Comparison of ENCODE assay signal across 20 cellular contexts in the genomic region with DNA sequence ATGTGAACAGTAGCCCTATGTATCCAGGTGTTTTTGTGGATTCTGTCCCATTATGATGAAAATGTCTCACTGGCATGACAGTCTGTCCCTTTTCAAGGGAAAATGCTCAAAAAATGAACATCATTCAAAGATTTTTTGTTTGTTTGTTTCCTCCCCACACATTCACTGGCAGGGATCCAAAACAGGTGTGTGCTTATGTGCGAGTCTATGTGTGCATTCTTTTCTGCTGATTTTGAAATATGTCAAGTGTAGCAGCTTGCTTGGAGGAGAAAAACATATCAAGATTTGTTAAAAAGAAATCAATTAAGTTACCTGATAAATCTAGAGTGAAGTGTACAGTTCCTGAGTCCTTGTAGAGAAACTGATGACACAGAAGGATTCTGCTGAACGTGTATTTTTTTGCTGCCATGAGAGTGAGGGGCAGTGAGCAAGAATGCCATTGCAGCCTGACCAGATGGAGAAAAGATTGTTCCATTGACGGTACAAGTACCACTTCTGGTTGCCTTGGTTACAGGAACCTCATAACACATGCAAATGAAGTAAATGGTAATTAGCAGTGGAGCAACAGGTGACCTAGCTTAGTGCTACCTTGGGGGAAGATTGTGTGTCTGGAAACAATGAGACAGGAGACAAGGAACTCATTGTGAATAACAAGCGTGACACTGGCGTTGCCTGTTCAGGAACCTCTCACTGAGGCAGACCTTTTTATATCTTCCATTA.
DNase-seq lines count a peak whose midpoint lies in the region; ATAC-seq, FAIRE-seq and TF ChIP-seq lines count a peak whose summit lies in the region.
"Had no signal": no experiment of that assay in that cellular context is flagged by ENCODE, and none has a peak within 500 bp of the region (broad histone marks: within the 10 kb centered on the region; RNA-seq: fewer than 3 reads in every experiment).

No MANE protein-coding gene starts in this region.

- H3K27ac Mint-ChIP-seq in stimulated activated memory B cell treated with anti-CD40 and anti-IgM and Interleukin-4, amounts not matched to agents 10 μg/mL and 1 μg/mL and 100 μg/mL, for 72 hours, result no peak overlapping the region
- H3K27ac Mint-ChIP-seq: CD4-positive, alpha-beta T cell had no signal

- H3K4me3 ChIP-seq in HEK293 (ENCODE audit: low read depth, low read length) (no peak overlapping the region), bronchial epithelial cell (ENCODE audit: low read depth, low read length) (no peak overlapping the region), mesendoderm (ENCODE audit: low read length) (no peak overlapping the region)

- H2BK120ac ChIP-seq in mesendoderm (ENCODE audit: low read depth, low read length), result no peak overlapping the region

- no peak overlapping the region for H3K4ac ChIP-seq in mesendoderm (ENCODE audit: low read depth, low read length)

- H3K9ac ChIP-seq in mesendoderm (ENCODE audit: low read length), result no peak overlapping the region

- no peaks in the 10 kb centered on the region for H3K4me1 Mint-ChIP-seq in stimulated activated memory B cell treated with anti-CD40 and anti-IgM and Interleukin-4, amounts not matched to agents 10 μg/mL and 1 μg/mL and 100 μg/mL, for 72 hours

- no peak overlapping the region for H4K8ac ChIP-seq in mesendoderm (ENCODE audit: low read depth, low read length)

- no peaks in the 10 kb centered on the region for H3K9me3 ChIP-seq in HEK293 (ENCODE audit: control insufficient read depth, insufficient read depth, low read depth, low read length)
- H3K9me3 ChIP-seq: BE2C had no signal

- TF ChIP-seq CTCF in HEK293 (tag by site-specific recombination; IDR thresholded peaks at IDR 0.05) (no peak), bronchial epithelial cell (IDR thresholded peaks at IDR 0.05; ENCODE audit: insufficient read depth, low read length, severe bottlenecking) (no peak)

- no peak overlapping the region for H2BK5ac ChIP-seq in mesendoderm (ENCODE audit: low read length)

- no peaks in the 10 kb centered on the region for H3K79me1 ChIP-seq in mesendoderm (ENCODE audit: low read length)

- no peak for ATAC-seq in stimulated activated memory B cell treated with anti-CD40 and anti-IgM and Interleukin-4, amounts not matched to agents 10 μg/mL and 1 μg/mL and 100 μg/mL, for 72 hours
- ATAC-seq: Panc1 had no signal

- no peaks in the 10 kb centered on the region for H3K27me3 Mint-ChIP-seq in stimulated activated memory B cell treated with anti-CD40 and anti-IgM and Interleukin-4, amounts not matched to agents 10 μg/mL and 1 μg/mL and 100 μg/mL, for 72 hours
- H3K27me3 Mint-ChIP-seq: CD4-positive, alpha-beta T cell had no signal

- no peak overlapping the region for H4K5ac ChIP-seq in mesendoderm (ENCODE audit: low read length)

- H3K4me2 ChIP-seq in mesendoderm (ENCODE audit: low read length), result no peak overlapping the region

- H3K36me3 ChIP-seq in HEK293 (ENCODE audit: control insufficient read depth in 2 of 2, insufficient read depth in 1 of 2, low read length in 2 of 2), result no peaks in the 10 kb centered on the region
- H3K36me3 ChIP-seq in bronchial epithelial cell (ENCODE audit: control insufficient read depth, insufficient read depth, low read length), result no peaks in the 10 kb centered on the region
- no peaks in the 10 kb centered on the region for H3K36me3 ChIP-seq in mesendoderm (ENCODE audit: control insufficient read depth, insufficient read depth, low read length)
- H3K36me3 ChIP-seq: BE2C had no signal

- no peaks in the 10 kb centered on the region for H3K36me3 Mint-ChIP-seq in stimulated activated memory B cell treated with anti-CD40 and anti-IgM and Interleukin-4, amounts not matched to agents 10 μg/mL and 1 μg/mL and 100 μg/mL, for 72 hours

- CTCF ChIA-PET in HEK293 (lab: Yijun Ruan, JAX), result no interaction called here

- POLR2A ChIA-PET in HEK293 (lab: Yijun Ruan, JAX), result no interaction called here

- peaks cover 3% of the 10 kb centered on the region for H3K9me3 Mint-ChIP-seq in stimulated activated memory B cell treated with anti-CD40 and anti-IgM and Interleukin-4, amounts not matched to agents 10 μg/mL and 1 μg/mL and 100 μg/mL, for 72 hours
- H3K9me3 Mint-ChIP-seq: CD4-positive, alpha-beta T cell had no signal

- peak; percentile 13 for DNase-seq in NCI-H1105 treated with DMSO at 0.1 percent for 48 hours (lab: John Stamatoyannopoulos, UW)
- no peak for DNase-seq in NCI-H1105 (lab: John Stamatoyannopoulos, UW)
- peak; percentile 66 for DNase-seq in bronchial epithelial cell (ENCODE audit: low read depth)
- peak; percentile 29 for DNase-seq in mesendoderm
- DNase-seq in putamen (ENCODE audit: low spot score), result no peak
- DNase-seq in NCI-H1694 (lab: John Stamatoyannopoulos, UW), result no peak
- DNase-seq: BE2C; Calu3; CD4-positive, alpha-beta T cell; DMS79; H7; KBM-7; NCI-H187; NCI-H2171; NCI-H446; NCI-H774 had no signal

- no peak overlapping the region for H3K4me3 Mint-ChIP-seq in stimulated activated memory B cell treated with anti-CD40 and anti-IgM and Interleukin-4, amounts not matched to agents 10 μg/mL and 1 μg/mL and 100 μg/mL, for 72 hours
- H3K4me3 Mint-ChIP-seq: CD4-positive, alpha-beta T cell had no signal

- no peak overlapping the region for H3K27ac ChIP-seq in HEK293 (ENCODE audit: extremely low read depth, low read depth, low read length)
- no peak overlapping the region for H3K27ac ChIP-seq in mesendoderm (ENCODE audit: low read depth, low read length)
- H3K27ac ChIP-seq: 22Rv1 had no signal

- FAIRE-seq in bronchial epithelial cell (lab: Jason Lieb, UNC), result no peak

- no peaks in the 10 kb centered on the region for H3K79me2 ChIP-seq in mesendoderm (ENCODE audit: control insufficient read depth, insufficient read depth, low read length)

- no peak overlapping the region for H2BK15ac ChIP-seq in mesendoderm (replicated peaks; ENCODE audit: low read depth)

- no peak overlapping the region for H2AK5ac ChIP-seq in mesendoderm (ENCODE audit: low read length)

- no peak overlapping the region for H3K18ac ChIP-seq in mesendoderm (ENCODE audit: low read length)

- H3K27me3 ChIP-seq in bronchial epithelial cell (ENCODE audit: control insufficient read depth, insufficient read depth, low read length) (no peaks in the 10 kb centered on the region), mesendoderm (ENCODE audit: insufficient read depth, low read length, poor library complexity) (no peaks in the 10 kb centered on the region)
- H3K27me3 ChIP-seq: BE2C had no signal

- no peaks in the 10 kb centered on the region for H3K4me1 ChIP-seq in HEK293 (ENCODE audit: control insufficient read depth, insufficient read depth, low read length)
- no peaks in the 10 kb centered on the region for H3K4me1 ChIP-seq in mesendoderm (ENCODE audit: control insufficient read depth, low read depth, low read length)

- no peak overlapping the region for H3K23ac ChIP-seq in mesendoderm (ENCODE audit: low read length)

- WGBS in mesendoderm (ENCODE audit: extremely low coverage, insufficient coverage, low lambda C conversion rate), result no CpG with 5 or more reads among the region's 5 CpGs

- H3K56ac ChIP-seq in mesendoderm (ENCODE audit: low read length), result no peak overlapping the region

TF ChIP-seq in HEK293, 187 proteins besides CTCF, POLR2A, EP300 and RAD21:
- 0 out of 2 replicates have a peak, but pooled peaks have one; percentile 34 for TF ChIP-seq SCRT1 (tag by site-specific recombination; IDR thresholded peaks at IDR 0.05; ENCODE audit: borderline replicate concordance)
- TF ChIP-seq, protein P1, sequence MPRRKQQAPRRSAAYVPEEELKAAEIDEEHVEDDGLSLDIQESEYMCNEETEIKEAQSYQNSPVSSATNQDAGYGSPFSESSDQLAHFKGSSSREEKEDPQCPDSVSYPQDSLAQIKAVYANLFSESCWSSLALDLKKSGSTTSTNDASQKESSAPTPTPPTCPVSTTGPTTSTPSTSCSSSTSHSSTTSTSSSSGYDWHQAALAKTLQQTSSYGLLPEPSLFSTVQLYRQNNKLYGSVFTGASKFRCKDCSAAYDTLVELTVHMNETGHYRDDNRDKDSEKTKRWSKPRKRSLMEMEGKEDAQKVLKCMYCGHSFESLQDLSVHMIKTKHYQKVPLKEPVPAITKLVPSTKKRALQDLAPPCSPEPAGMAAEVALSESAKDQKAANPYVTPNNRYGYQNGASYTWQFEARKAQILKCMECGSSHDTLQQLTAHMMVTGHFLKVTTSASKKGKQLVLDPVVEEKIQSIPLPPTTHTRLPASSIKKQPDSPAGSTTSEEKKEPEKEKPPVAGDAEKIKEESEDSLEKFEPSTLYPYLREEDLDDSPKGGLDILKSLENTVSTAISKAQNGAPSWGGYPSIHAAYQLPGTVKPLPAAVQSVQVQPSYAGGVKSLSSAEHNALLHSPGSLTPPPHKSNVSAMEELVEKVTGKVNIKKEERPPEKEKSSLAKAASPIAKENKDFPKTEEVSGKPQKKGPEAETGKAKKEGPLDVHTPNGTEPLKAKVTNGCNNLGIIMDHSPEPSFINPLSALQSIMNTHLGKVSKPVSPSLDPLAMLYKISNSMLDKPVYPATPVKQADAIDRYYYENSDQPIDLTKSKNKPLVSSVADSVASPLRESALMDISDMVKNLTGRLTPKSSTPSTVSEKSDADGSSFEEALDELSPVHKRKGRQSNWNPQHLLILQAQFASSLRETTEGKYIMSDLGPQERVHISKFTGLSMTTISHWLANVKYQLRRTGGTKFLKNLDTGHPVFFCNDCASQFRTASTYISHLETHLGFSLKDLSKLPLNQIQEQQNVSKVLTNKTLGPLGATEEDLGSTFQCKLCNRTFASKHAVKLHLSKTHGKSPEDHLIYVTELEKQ (tag by site-specific recombination; IDR thresholded peaks at IDR 0.05; ENCODE audit: borderline replicate concordance), result no peak
- no peak for TF ChIP-seq ZNF548 (tag by site-specific recombination; IDR thresholded peaks at IDR 0.05)
- peak; percentile 53; the same call in 1 of the 2 replicates for TF ChIP-seq SCRT2 (tag by site-specific recombination; IDR thresholded peaks at IDR 0.05)
- TF ChIP-seq ZNF549 (tag by site-specific recombination; IDR thresholded peaks at IDR 0.05), result no peak
- no peak for TF ChIP-seq ZNF19 (tag by site-specific recombination; IDR thresholded peaks at IDR 0.05; ENCODE audit: low read depth)

Comparison
In these comparisons a context has a peak if more than half of its experiments do, and no peak if none do; other contexts are left out.
1. DNase-seq: peak in NCI-H1105 treated with DMSO at 0.1 percent for 48 hours (single experiment), bronchial epithelial cell (single experiment) and mesendoderm (single experiment); none in NCI-H1105 (single experiment), putamen (single experiment) and NCI-H1694 (single experiment).